In the genomic region with DNA sequence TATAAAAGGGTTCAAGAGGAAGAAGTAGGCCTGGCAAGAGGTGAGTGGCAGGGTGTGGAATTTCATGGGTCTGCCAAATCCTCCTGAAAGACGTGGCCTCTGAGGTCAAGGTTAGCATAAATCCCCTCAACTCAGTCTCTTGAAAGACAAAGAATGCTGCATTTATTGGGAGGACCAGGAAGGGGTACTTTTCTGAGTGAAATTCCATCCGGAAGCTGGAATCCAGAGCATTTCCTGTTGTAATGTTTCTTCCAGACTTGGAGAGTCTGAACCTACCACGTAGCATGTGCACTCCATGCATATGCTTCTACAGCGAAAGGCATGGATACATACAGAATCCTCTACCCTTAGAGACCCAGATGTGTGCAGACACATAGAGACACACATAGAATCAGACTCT, we compare ENCODE assay signal across 1 cellular context.
TF ChIP-seq lines count a peak whose summit lies in the region.

No MANE protein-coding gene starts in this region.

TF ChIP-seq in HepG2, 621 proteins besides CTCF, POLR2A, EP300 and RAD21:
- no peak for TF ChIP-seq ZSCAN21 (CRISPR knock-in tag; IDR thresholded peaks at IDR 0.05; ENCODE audit: borderline replicate concordance)
- TF ChIP-seq GABPA (IDR thresholded peaks at IDR 0.05; ENCODE audit: low read depth, low read length): no peak
- TF ChIP-seq GABPA (CRISPR knock-in tag; IDR thresholded peaks at IDR 0.05; ENCODE audit: low read depth): peak; percentile 41; the same call in 1 of the 2 replicates
